ENCODE assay signal across 8 cellular contexts in genomic region chr3:28317438-28318022, GRCh38. TPM values are rescaled to one million over a fixed set of nuclear protein-coding genes. Genes with fewer than 3 reads are reported as not detected.
DNase-seq lines count a peak whose midpoint lies in the region; ATAC-seq lines count a peak whose summit lies in the region.

No MANE protein-coding gene starts in this region.

- no peak overlapping the region for H3K4me2 ChIP-seq in mesendoderm (ENCODE audit: low read length)

- no peaks in the 10 kb centered on the region for H3K79me1 ChIP-seq in mesendoderm (ENCODE audit: low read length)

- H2BK5ac ChIP-seq in mesendoderm (ENCODE audit: low read length), result no peak overlapping the region

- ATAC-seq in GM21367 (IDR thresholded peaks at IDR 0.05; ENCODE audit: unreplicated experiment) (peak; percentile 92), HG03520 (IDR thresholded peaks at IDR 0.05; ENCODE audit: unreplicated experiment) (peak; percentile 91)

- H4K8ac ChIP-seq in mesendoderm (ENCODE audit: low read depth, low read length), result no peak overlapping the region

- no peaks in the 10 kb centered on the region for H3K79me2 ChIP-seq in mesendoderm (ENCODE audit: control insufficient read depth, insufficient read depth, low read length)

- no peak overlapping the region for H3K56ac ChIP-seq in mesendoderm (ENCODE audit: low read length)

- H3K9me3 ChIP-seq in MG63, result no peaks in the 10 kb centered on the region

- H3K36me3 ChIP-seq in mesendoderm (ENCODE audit: control insufficient read depth, insufficient read depth, low read length) (no peaks in the 10 kb centered on the region), MG63 (no peaks in the 10 kb centered on the region; the same call in 1 of the 2 replicates)

- H2BK15ac ChIP-seq in mesendoderm (replicated peaks; ENCODE audit: low read depth), result no peak overlapping the region

- H3K4ac ChIP-seq in mesendoderm (ENCODE audit: low read depth, low read length), result no peak overlapping the region

- H3K27me3 ChIP-seq in mesendoderm (ENCODE audit: insufficient read depth, low read length, poor library complexity) (no peaks in the 10 kb centered on the region), MG63 (no peaks in the 10 kb centered on the region)

- no peaks in the 10 kb centered on the region for H3K4me1 ChIP-seq in mesendoderm (ENCODE audit: control insufficient read depth, low read depth, low read length)

- no CpG with 5 or more reads among the region's 2 CpGs for WGBS in mesendoderm (ENCODE audit: extremely low coverage, insufficient coverage, low lambda C conversion rate)

- H3K27ac ChIP-seq in mesendoderm (ENCODE audit: low read depth, low read length), result no peak overlapping the region

- DNase-seq in activated CD4-positive, alpha-beta T cell treated with anti-CD3 and anti-CD28 coated beads for 4 hours, result peak; percentile 20 to 38
- no peak for DNase-seq in activated CD4-positive, alpha-beta T cell treated with anti-CD3 and anti-CD28 coated beads, Interleukin-2, amount 50 U/mL, for 48 hours
- DNase-seq in RPMI7951 (ENCODE audit: low read depth) (peak; percentile 35), cerebellum (ENCODE audit: low spot score) (peak; percentile 25), mesendoderm (peak; percentile 62), MG63 (no peak)

- no peak overlapping the region for H4K5ac ChIP-seq in mesendoderm (ENCODE audit: low read length)

- H3K23ac ChIP-seq in mesendoderm (ENCODE audit: low read length), result no peak overlapping the region

- no peak overlapping the region for H3K9ac ChIP-seq in mesendoderm (ENCODE audit: low read length)

- no peak overlapping the region for H2BK120ac ChIP-seq in mesendoderm (ENCODE audit: low read depth, low read length)

- H3K18ac ChIP-seq in mesendoderm (ENCODE audit: low read length), result no peak overlapping the region

- H3K4me3 ChIP-seq in mesendoderm (ENCODE audit: low read length) (no peak overlapping the region), MG63 (no peak overlapping the region)

- no peak overlapping the region for H2AK5ac ChIP-seq in mesendoderm (ENCODE audit: low read length)

RNA-seq across cellular contexts. Expression of gene ZCWPW2, which starts 31.0 kb away (rescaled TPM):
- 0.20 and 0.36 TPM in 2 replicates for total RNA-seq in RPMI7951 (2014; rRNA removed; shearing (Covaris generic))
- total RNA-seq in cerebellum, result 1.8 TPM
- 0.28 TPM for polyA plus RNA-seq in mesendoderm (2013, experiment 1 of 2)
- 0.41 TPM for polyA plus RNA-seq in mesendoderm (2013, experiment 2 of 2)
- not detected in 2 replicates for total RNA-seq in MG63 (2014; rRNA removed; shearing (Covaris generic); ENCODE audit: low replicate concordance)

RNA-seq across cellular contexts. Expression of gene AZI2, which starts 31.1 kb away (rescaled TPM):
- total RNA-seq in RPMI7951 (2014; rRNA removed; shearing (Covaris generic)), result 41.6 and 55.5 TPM in 2 replicates
- 97.4 TPM for total RNA-seq in cerebellum
- polyA plus RNA-seq in mesendoderm (2013, experiment 1 of 2), result 39.4 TPM
- 37.9 TPM for polyA plus RNA-seq in mesendoderm (2013, experiment 2 of 2)
- total RNA-seq in MG63 (2014; rRNA removed; shearing (Covaris generic); ENCODE audit: low replicate concordance), result 28.3 and 51.7 TPM in 2 replicates

Comparison
In these comparisons a context has a peak if more than half of its experiments do, and no peak if none do; other contexts are left out.
1. DNase-seq: peak in activated CD4-positive, alpha-beta T cell treated with anti-CD3 and anti-CD28 coated beads for 4 hours (2 of 2), RPMI7951 (single experiment), cerebellum (single experiment) and mesendoderm (single experiment); none in activated CD4-positive, alpha-beta T cell treated with anti-CD3 and anti-CD28 coated beads, Interleukin-2, amount 50 U/mL, for 48 hours (0 of 2) and MG63 (single experiment).